Comparison of ENCODE assay signal across 25 cellular contexts in genomic region chr17:3761061-3761917, GRCh38. TPM values are rescaled to one million over a fixed set of nuclear protein-coding genes. Genes with fewer than 3 reads are reported as not detected.
DNase-seq lines count a peak whose midpoint lies in the region; ATAC-seq and TF ChIP-seq lines count a peak whose summit lies in the region.
"Had no signal": no experiment of that assay in that cellular context is flagged by ENCODE, and none has a peak within 500 bp of the region (broad histone marks: within the 10 kb centered on the region; RNA-seq: fewer than 3 reads in every experiment).

No MANE protein-coding gene starts in this region.

- H3K9me3 Mint-ChIP-seq in activated CD4-positive, alpha-beta T cell treated with anti-CD3 and anti-CD28 coated beads, Interleukin-2, amount 10 ng/mL, durations not matched to agents 24 days and 14 days = peaks cover 14% of the 10 kb centered on the region
- H3K9me3 Mint-ChIP-seq in natural killer cell treated with Interleukin-12 subunit alpha and Interleukin-12 subunit beta and Interleukin-15 and Interleukin-18, amount 100 ng/mL, for 72 hours = peaks cover 7% of the 10 kb centered on the region
- no peaks in the 10 kb centered on the region for H3K9me3 Mint-ChIP-seq in natural killer cell
- H3K9me3 Mint-ChIP-seq: activated naive CD4-positive, alpha-beta T cell treated with anti-CD3 and anti-CD28 coated beads, Interleukin-2, amount 50 U/mL, for 24 hours; CD4-positive, CD25-positive, alpha-beta regulatory T cell had no signal

- DNase-seq in activated CD4-positive, alpha-beta T cell treated with anti-CD3 and anti-CD28 coated beads, Interleukin-2, amount 10 ng/mL, durations not matched to agents 24 days and 14 days = no peak
- DNase-seq in activated CD4-positive, alpha-beta T cell treated with anti-CD3 and anti-CD28 coated beads for 4 hours = no peak
- DNase-seq in natural killer cell treated with Interleukin-12 subunit alpha and Interleukin-12 subunit beta and Interleukin-15 and Interleukin-18, amount 100 ng/mL, for 72 hours (ENCODE audit: low spot score) = peak; percentile 59
- no peak for DNase-seq in natural killer cell
- DNase-seq in fibroblast of peridontal ligament (ENCODE audit: extremely low read depth) = peak; percentile 33
- no peak for DNase-seq in nucleus accumbens (lab: John Stamatoyannopoulos, UW)
- no peak for DNase-seq in hypothalamus (lab: John Stamatoyannopoulos, UW)
- no peak for DNase-seq in NCI-H510A treated with DMSO at 0.1 percent for 48 hours (lab: John Stamatoyannopoulos, UW)
- DNase-seq: AML-193; CD4-positive, CD25-positive, alpha-beta regulatory T cell; EL; gastrocnemius medialis; Kasumi-1; mammary epithelial cell; mucosa of descending colon; NCI-H1436; NCI-H2081; NCI-H526; OCI-M1; ovary; retina; stimulated activated naive CD4-positive, alpha-beta T cell; testis had no signal

- ATAC-seq in natural killer cell treated with Interleukin-12 subunit alpha and Interleukin-12 subunit beta and Interleukin-15 and Interleukin-18, amount 100 ng/mL, for 72 hours = no peak
- ATAC-seq in natural killer cell = no peak
- ATAC-seq: gastrocnemius medialis, mucosa of descending colon had no signal

- TF ChIP-seq CTCF in natural killer cell (IDR thresholded peaks at IDR 0.05) = no peak

- peaks cover 37% of the 10 kb centered on the region for H3K4me1 Mint-ChIP-seq in activated CD4-positive, alpha-beta T cell treated with anti-CD3 and anti-CD28 coated beads, Interleukin-2, amount 10 ng/mL, durations not matched to agents 24 days and 14 days
- H3K4me1 Mint-ChIP-seq in natural killer cell treated with Interleukin-12 subunit alpha and Interleukin-12 subunit beta and Interleukin-15 and Interleukin-18, amount 100 ng/mL, for 72 hours (ENCODE audit: low read depth in 2 of 2) = peaks cover 49 to 52% of the 10 kb centered on the region in 2 donors
- peaks cover 37 to 55% of the 10 kb centered on the region in 2 donors for H3K4me1 Mint-ChIP-seq in natural killer cell
- H3K4me1 Mint-ChIP-seq: nephron had no signal

- H3K27ac Mint-ChIP-seq in activated CD4-positive, alpha-beta T cell treated with anti-CD3 and anti-CD28 coated beads, Interleukin-2, amount 10 ng/mL, durations not matched to agents 24 days and 14 days = peak overlapping the region; percentile 28
- H3K27ac Mint-ChIP-seq in natural killer cell treated with Interleukin-12 subunit alpha and Interleukin-12 subunit beta and Interleukin-15 and Interleukin-18, amount 100 ng/mL, for 72 hours = peak overlapping the region; percentile 42 to 80
- peak overlapping the region in 1 of 2 donors; percentile 64 for H3K27ac Mint-ChIP-seq in natural killer cell
- H3K27ac Mint-ChIP-seq: activated naive CD4-positive, alpha-beta T cell treated with anti-CD3 and anti-CD28 coated beads, Interleukin-2, amount 50 U/mL, for 24 hours; CD4-positive, CD25-positive, alpha-beta regulatory T cell; nephron had no signal

- H3K27me3 Mint-ChIP-seq in activated CD4-positive, alpha-beta T cell treated with anti-CD3 and anti-CD28 coated beads, Interleukin-2, amount 10 ng/mL, durations not matched to agents 24 days and 14 days = peaks cover 2% of the 10 kb centered on the region
- H3K27me3 Mint-ChIP-seq in natural killer cell treated with Interleukin-12 subunit alpha and Interleukin-12 subunit beta and Interleukin-15 and Interleukin-18, amount 100 ng/mL, for 72 hours = no peaks in the 10 kb centered on the region
- H3K27me3 Mint-ChIP-seq in natural killer cell (ENCODE audit: low read depth in 2 of 2) = no peaks in the 10 kb centered on the region
- H3K27me3 Mint-ChIP-seq: activated naive CD4-positive, alpha-beta T cell treated with anti-CD3 and anti-CD28 coated beads, Interleukin-2, amount 50 U/mL, for 24 hours; CD4-positive, CD25-positive, alpha-beta regulatory T cell had no signal

- intact Hi-C loops in activated CD4-positive, alpha-beta T cell treated with anti-CD3 and anti-CD28 coated beads, Interleukin-2, amount 10 ng/mL, durations not matched to agents 24 days and 14 days (cut with micrococcal nuclease) = no loop called here
- intact Hi-C loops in natural killer cell (cut with micrococcal nuclease) = no loop called here

- H3K36me3 Mint-ChIP-seq in activated CD4-positive, alpha-beta T cell treated with anti-CD3 and anti-CD28 coated beads, Interleukin-2, amount 10 ng/mL, durations not matched to agents 24 days and 14 days (ENCODE audit: low read depth) = peaks cover 12% of the 10 kb centered on the region
- peaks cover 14% of the 10 kb centered on the region for H3K36me3 Mint-ChIP-seq in natural killer cell treated with Interleukin-12 subunit alpha and Interleukin-12 subunit beta and Interleukin-15 and Interleukin-18, amount 100 ng/mL, for 72 hours
- H3K36me3 Mint-ChIP-seq in natural killer cell = no peaks in the 10 kb centered on the region
- H3K36me3 Mint-ChIP-seq: activated naive CD4-positive, alpha-beta T cell treated with anti-CD3 and anti-CD28 coated beads, Interleukin-2, amount 50 U/mL, for 24 hours; CD4-positive, CD25-positive, alpha-beta regulatory T cell had no signal

- H3K4me3 Mint-ChIP-seq in activated CD4-positive, alpha-beta T cell treated with anti-CD3 and anti-CD28 coated beads, Interleukin-2, amount 10 ng/mL, durations not matched to agents 24 days and 14 days = no peak overlapping the region
- H3K4me3 Mint-ChIP-seq in natural killer cell treated with Interleukin-12 subunit alpha and Interleukin-12 subunit beta and Interleukin-15 and Interleukin-18, amount 100 ng/mL, for 72 hours = no peak overlapping the region
- no peak overlapping the region for H3K4me3 Mint-ChIP-seq in natural killer cell
- H3K4me3 Mint-ChIP-seq: activated naive CD4-positive, alpha-beta T cell treated with anti-CD3 and anti-CD28 coated beads, Interleukin-2, amount 50 U/mL, for 24 hours; nephron had no signal

RNA-seq across cellular contexts. Expression of gene HASPIN, which starts 37.6 kb away (rescaled TPM):
- 25.1 and 25.3 TPM in 2 replicates for total RNA-seq in activated CD4-positive, alpha-beta T cell treated with anti-CD3 and anti-CD28 coated beads, Interleukin-2, amount 10 ng/mL, durations not matched to agents 24 days and 14 days
- 10 to 100 TPM; 44.2 to 64.6 TPM for total RNA-seq in natural killer cell treated with Interleukin-12 subunit alpha and Interleukin-12 subunit beta and Interleukin-15 and Interleukin-18, amount 100 ng/mL, for 72 hours
- total RNA-seq in natural killer cell = under 1 TPM; 0.33 to 0.79 (median 0.70) TPM

RNA-seq across cellular contexts. Expression of gene ITGAE, which starts 39.7 kb away (rescaled TPM):
- total RNA-seq in activated CD4-positive, alpha-beta T cell treated with anti-CD3 and anti-CD28 coated beads, Interleukin-2, amount 10 ng/mL, durations not matched to agents 24 days and 14 days = 31.1 and 33.9 TPM in 2 replicates
- 10 to 100 TPM; 73.9 to 97.8 TPM for total RNA-seq in natural killer cell treated with Interleukin-12 subunit alpha and Interleukin-12 subunit beta and Interleukin-15 and Interleukin-18, amount 100 ng/mL, for 72 hours
- total RNA-seq in natural killer cell = 10 to 100 TPM; 12.8 to 13.8 (median 13.8) TPM

Comparison
In these comparisons a context has a peak if more than half of its experiments do, and no peak if none do; other contexts are left out.
1. DNase-seq: peak in natural killer cell treated with Interleukin-12 subunit alpha and Interleukin-12 subunit beta and Interleukin-15 and Interleukin-18, amount 100 ng/mL, for 72 hours (single experiment) and fibroblast of peridontal ligament (single experiment); none in activated CD4-positive, alpha-beta T cell treated with anti-CD3 and anti-CD28 coated beads, Interleukin-2, amount 10 ng/mL, durations not matched to agents 24 days and 14 days (single experiment), activated CD4-positive, alpha-beta T cell treated with anti-CD3 and anti-CD28 coated beads for 4 hours (0 of 2), natural killer cell (single experiment), nucleus accumbens (0 of 56), hypothalamus (0 of 51) and NCI-H510A treated with DMSO at 0.1 percent for 48 hours (single experiment).
2. RNA of gene HASPIN, which starts 37.6 kb away (total RNA-seq): 44.2 to 64.6 TPM in natural killer cell treated with Interleukin-12 subunit alpha and Interleukin-12 subunit beta and Interleukin-15 and Interleukin-18, amount 100 ng/mL, for 72 hours and 25.1 to 25.3 TPM in activated CD4-positive, alpha-beta T cell treated with anti-CD3 and anti-CD28 coated beads, Interleukin-2, amount 10 ng/mL, durations not matched to agents 24 days and 14 days; 0.33 to 0.79 TPM in natural killer cell; every median in the first group is over 10 times any median in the second.